Comparison of ENCODE assay signal across 18 cellular contexts in genomic region chr11:86179646-86180064, GRCh38.
A peak's percentile ranks its signal among the peaks of the same experiment; 100 is the strongest.
DNase-seq lines count a peak whose midpoint lies in the region; ATAC-seq, FAIRE-seq and TF ChIP-seq lines count a peak whose summit lies in the region.
"Had no signal": no experiment of that assay in that cellular context is flagged by ENCODE, and none has a peak within 500 bp of the region (broad histone marks: within the 10 kb centered on the region; RNA-seq: fewer than 3 reads in every experiment).

No MANE protein-coding gene starts in this region.

- H3K4me1 ChIP-seq in left ventricle myocardium inferior, result peaks cover 68% of the 10 kb centered on the region
- H3K4me1 ChIP-seq in K562 (replicated peaks in 1 of 2; ENCODE audit: control insufficient read depth in 2 of 2, insufficient read depth in 2 of 2, low read length in 2 of 2), result peaks cover 55 to 90% of the 10 kb centered on the region in 2 experiments
- H3K4me1 ChIP-seq in HepG2 (ENCODE audit: insufficient read depth, low read length), result peaks cover 45% of the 10 kb centered on the region
- H3K4me1 ChIP-seq in vagina, result peaks cover 42% of the 10 kb centered on the region
- H3K4me1 ChIP-seq in testis, result peaks cover 1% of the 10 kb centered on the region
- H3K4me1 ChIP-seq in tibial artery, result peaks cover 1 to 37% (median 5%) of the 10 kb centered on the region in 4 donors
- peaks cover under 1 to 4% of the 10 kb centered on the region in 2 donors for H3K4me1 ChIP-seq in ascending aorta

- TF ChIP-seq EP300 in K562 (IDR thresholded peaks at IDR 0.05; ENCODE audit: low read length), result no peak
- TF ChIP-seq EP300 in HepG2 (IDR thresholded peaks at IDR 0.05; ENCODE audit: low read depth in 2 of 2, low read length in 2 of 2), result no peak
- TF ChIP-seq EP300 in HepG2 (CRISPR knock-in tag; IDR thresholded peaks at IDR 0.05; ENCODE audit: borderline replicate concordance), result no peak

- BruUV-seq in K562 (replicated peaks; lab: Mats Ljungman, UMichigan) (no TSS peak), HepG2 (replicated peaks; lab: Mats Ljungman, UMichigan) (no TSS peak)

- H3K4me2 ChIP-seq in K562 (ENCODE audit: insufficient read depth, low read length) (no peak overlapping the region), HepG2 (ENCODE audit: low read depth, low read length) (no peak overlapping the region)

- in situ Hi-C loops in K562 (cut with MboI), result no loop called here
- in situ Hi-C loops in HepG2 (cut with HindIII; ENCODE audit: extremely low pct_ligation_motif_present, low pct_unique_long_range_greater_than_20kb), result no loop called here

- no peak for TF ChIP-seq POLR2A in K562 (conservative IDR thresholded peaks at IDR 0.05)
- no peak for TF ChIP-seq POLR2A in HepG2 (IDR thresholded peaks at IDR 0.05; ENCODE audit: insufficient read depth in 1 of 2, low read depth in 2 of 2, low read length in 2 of 2)
- TF ChIP-seq POLR2A in vagina (IDR thresholded peaks at IDR 0.05), result no peak
- TF ChIP-seq POLR2A in testis (IDR thresholded peaks at IDR 0.05), result no peak

- TF ChIP-seq RAD21 in K562 (CRISPR knock-in tag; conservative IDR thresholded peaks at IDR 0.05 in 1 of 2, IDR thresholded peaks at IDR 0.05 in 1 of 2), result no peak
- no peak for TF ChIP-seq RAD21 in HepG2 (CRISPR knock-in tag; IDR thresholded peaks at IDR 0.05)

- WGBS in K562 (ENCODE audit: insufficient coverage, low coverage, missing lambda C conversion rate), result 31% methylated on average over 5 of the region's 5 CpGs
- 7% methylated on average over 5 of the region's 5 CpGs for WGBS in HepG2 (ENCODE audit: low lambda C conversion rate)
- 55 to 65% methylated on average over 4 to 5 of the region's 5 CpGs for WGBS in testis, 2 donors

- CTCF ChIA-PET in K562 (lab: Yijun Ruan, JAX; ENCODE audit: low intra/inter-chr PET ratio), result no interaction called here
- CTCF ChIA-PET in HepG2 (lab: Yijun Ruan, JAX; ENCODE audit: low intra/inter-chr PET ratio, low total read pairs), result no interaction called here

- FAIRE-seq in K562 (lab: Jason Lieb, UNC) (no peak), HepG2 (lab: Jason Lieb, UNC) (peak; percentile 23)
- FAIRE-seq: GM12891 had no signal

- H4K20me1 ChIP-seq in K562 (replicated peaks; ENCODE audit: control insufficient read depth, insufficient read depth, low read length) (no peaks in the 10 kb centered on the region), HepG2 (ENCODE audit: insufficient read depth, low read length) (no peaks in the 10 kb centered on the region)
- H4K20me1 ChIP-seq: BLaER1 had no signal

- DNase-seq in left ventricle myocardium inferior, result no peak
- DNase-seq in Right ventricle myocardium superior, result no peak
- DNase-seq in K562 (ENCODE audit: extremely low read depth in 1 of 4, low spot score in 3 of 4), result no peak
- peak; percentile 23 for DNase-seq in HepG2 (ENCODE audit: low spot score)
- DNase-seq in vagina (ENCODE audit: extremely low spot score in 2 of 2), result no peak
- no peak for DNase-seq in testis
- no peak for DNase-seq in tibial artery
- no peak for DNase-seq in ascending aorta (ENCODE audit: low spot score in 2 of 2)
- DNase-seq: GM23248, NCI-H1436, NCI-H2029 treated with DMSO at 0.1 percent for 48 hours, NCI-H2171 treated with DMSO at 0.1 percent for 48 hours, NCI-H510A, NCI-H774 had no signal

- no peaks in the 10 kb centered on the region for H3K9me1 ChIP-seq in K562 (ENCODE audit: control insufficient read depth, insufficient read depth, low read length)

- ATAC-seq in Right ventricle myocardium superior (ENCODE audit: poor library complexity), result no peak
- no peak for ATAC-seq in K562
- no peak for ATAC-seq in HepG2
- ATAC-seq: Panc1 had no signal

- H3K4me3 ChIP-seq in left ventricle myocardium inferior (no peak overlapping the region), K562 (no peak overlapping the region), HepG2 (replicated peaks in 1 of 3; ENCODE audit: insufficient read depth in 1 of 3, low read depth in 2 of 3, low read length in 3 of 3) (no peak overlapping the region), vagina (no peak overlapping the region), testis (no peak overlapping the region), tibial artery (no peak overlapping the region), ascending aorta (no peak overlapping the region)
- H3K4me3 ChIP-seq: BLaER1, GM23248, SK-N-MC had no signal

- H2AFZ ChIP-seq in K562 (ENCODE audit: low read depth, low read length) (peak overlapping the region; percentile 51), HepG2 (ENCODE audit: low read length) (no peak overlapping the region)
- H2AFZ ChIP-seq: GM23248 had no signal

- peak overlapping the region; percentile 46 for H3K27ac ChIP-seq in left ventricle myocardium inferior (replicated peaks)
- peak overlapping the region; percentile 7; the same call in 1 of the 3 replicates for H3K27ac ChIP-seq in K562 (ENCODE audit: extremely low read depth, low read depth, low read length)
- H3K27ac ChIP-seq in HepG2 (ENCODE audit: extremely low read length, insufficient read depth, low read length), result no peak overlapping the region
- peak overlapping the region; percentile 47 for H3K27ac ChIP-seq in vagina
- no peak overlapping the region for H3K27ac ChIP-seq in testis
- H3K27ac ChIP-seq in tibial artery, result no peak overlapping the region
- H3K27ac ChIP-seq in ascending aorta, result no peak overlapping the region
- H3K27ac ChIP-seq: BLaER1, SK-N-MC had no signal

- H3K79me2 ChIP-seq in K562 (ENCODE audit: control insufficient read depth, insufficient read depth, low read length), result peaks cover under 1% of the 10 kb centered on the region; the same call in 1 of the 3 replicates
- no peaks in the 10 kb centered on the region for H3K79me2 ChIP-seq in HepG2 (ENCODE audit: insufficient read depth, low read length)

- H3K27me3 ChIP-seq in left ventricle myocardium inferior (ENCODE audit: low read depth) (no peaks in the 10 kb centered on the region), K562 (ENCODE audit: control insufficient read depth in 2 of 2, insufficient read depth in 2 of 2, low read length in 2 of 2) (no peaks in the 10 kb centered on the region), HepG2 (ENCODE audit: control insufficient read depth in 1 of 2, insufficient read depth in 2 of 2, low read length in 2 of 2) (peaks cover 0 to 11% of the 10 kb centered on the region in 2 experiments; a peak in 2 of 5 replicates), vagina (no peaks in the 10 kb centered on the region), testis (no peaks in the 10 kb centered on the region), tibial artery (no peaks in the 10 kb centered on the region), ascending aorta (no peaks in the 10 kb centered on the region)
- H3K27me3 ChIP-seq: BLaER1 had no signal

- POLR2A ChIA-PET in K562 (lab: Yijun Ruan, JAX), result no interaction called here
- POLR2A ChIA-PET in HepG2 (lab: Yijun Ruan, JAX), result no interaction called here

- no peaks in the 10 kb centered on the region for H3K9me3 ChIP-seq in left ventricle myocardium inferior (replicated peaks)
- H3K9me3 ChIP-seq in K562 (replicated peaks; ENCODE audit: control insufficient read depth, insufficient read depth, low read depth, low read length), result peaks cover 3% of the 10 kb centered on the region; the same call in 1 of the 2 replicates
- no peaks in the 10 kb centered on the region for H3K9me3 ChIP-seq in HepG2 (ENCODE audit: low read length)
- no peaks in the 10 kb centered on the region for H3K9me3 ChIP-seq in vagina
- no peaks in the 10 kb centered on the region for H3K9me3 ChIP-seq in testis
- H3K9me3 ChIP-seq in tibial artery, result no peaks in the 10 kb centered on the region
- no peaks in the 10 kb centered on the region for H3K9me3 ChIP-seq in ascending aorta
- H3K9me3 ChIP-seq: BLaER1 had no signal

- H3K36me3 ChIP-seq in left ventricle myocardium inferior (no peaks in the 10 kb centered on the region), K562 (ENCODE audit: control insufficient read depth, insufficient read depth, low read length) (no peaks in the 10 kb centered on the region; the same call in 2 of the 3 replicates), HepG2 (replicated peaks in 1 of 2; ENCODE audit: control insufficient read depth in 1 of 2, insufficient read depth in 2 of 2, low read length in 2 of 2) (no peaks in the 10 kb centered on the region), vagina (no peaks in the 10 kb centered on the region), testis (ENCODE audit: low read depth, missing control alignments) (no peaks in the 10 kb centered on the region), tibial artery (no peaks in the 10 kb centered on the region), ascending aorta (no peaks in the 10 kb centered on the region)
- H3K36me3 ChIP-seq: BLaER1 had no signal

- H3K9ac ChIP-seq in K562 (ENCODE audit: insufficient read depth in 1 of 2, low read depth in 2 of 2, low read length in 2 of 2) (no peak overlapping the region), HepG2 (ENCODE audit: insufficient read depth, low read depth, low read length) (no peak overlapping the region)
- H3K9ac ChIP-seq: BLaER1, GM23248 had no signal

- intact Hi-C loops in left ventricle myocardium inferior (cut with micrococcal nuclease), result no loop called here
- intact Hi-C loops in Right ventricle myocardium superior (cut with DNase I), result no loop called here
- intact Hi-C loops in K562 (cut with micrococcal nuclease), result loop anchor here (10.0 kb wide), 1 partner anchor 515 kb away; the partner anchor contains the start of gene CREBZF
- intact Hi-C loops in HepG2 (cut with micrococcal nuclease; ENCODE audit: unreplicated experiment), result no loop called here
- intact Hi-C loops in vagina (cut with DNase I), result no loop called here
- intact Hi-C loops in testis (cut with DNase I; ENCODE audit: low total_unique reads), result no loop called here
- intact Hi-C loops in tibial artery (cut with DNase I; ENCODE audit: low total_unique reads), result loop anchor here (5.0 kb wide), 1 partner anchor 127 kb away; no protein-coding TSS in a partner anchor
- intact Hi-C loops in ascending aorta (cut with DNase I), result no loop called here

- TF ChIP-seq CTCF in left ventricle myocardium inferior (IDR thresholded peaks at IDR 0.05; ENCODE audit: borderline replicate concordance), result no peak
- no peak for TF ChIP-seq CTCF in K562 (IDR thresholded peaks at IDR 0.05 in 2 of 3, conservative IDR thresholded peaks at IDR 0.05 in 1 of 3; ENCODE audit: insufficient read depth in 2 of 3, low read depth in 1 of 3, low read length in 3 of 3)
- no peak for TF ChIP-seq CTCF in HepG2 (CRISPR knock-in tag; IDR thresholded peaks at IDR 0.05)
- TF ChIP-seq CTCF in vagina (IDR thresholded peaks at IDR 0.05), result no peak
- TF ChIP-seq CTCF in testis (IDR thresholded peaks at IDR 0.05), result no peak
- TF ChIP-seq CTCF in tibial artery (IDR thresholded peaks at IDR 0.05), result no peak
- no peak for TF ChIP-seq CTCF in ascending aorta (IDR thresholded peaks at IDR 0.05)

TF ChIP-seq in K562, 482 proteins besides CTCF, POLR2A, EP300 and RAD21 (continues in another document):
- no peak for TF ChIP-seq RBM14 (IDR thresholded peaks at IDR 0.05; ENCODE audit: borderline replicate concordance, insufficient read depth, low read depth, low read length)

Comparison
In these comparisons a context has a peak if more than half of its experiments do, and no peak if none do; other contexts are left out.
1. H3K27ac ChIP-seq: peak in left ventricle myocardium inferior (single experiment), K562 (single experiment) and vagina (single experiment); none in HepG2 (single experiment), testis (0 of 2), tibial artery (0 of 2) and ascending aorta (0 of 2).
2. intact Hi-C loops: an anchor here in K562 (10.0 kb wide) and tibial artery (5.0 kb wide); none called in left ventricle myocardium inferior, Right ventricle myocardium superior, HepG2, vagina, testis and ascending aorta.